Comparison of ENCODE assay signal across 1 cellular context in genomic region chr11:3554606-3555005, GRCh38.
TF ChIP-seq lines count a peak whose summit lies in the region.

No MANE protein-coding gene starts in this region.

TF ChIP-seq in GM12878, 131 proteins besides CTCF, POLR2A, EP300 and RAD21 (continued from another document):
- TF ChIP-seq PKNOX1 (IDR thresholded peaks at IDR 0.05) (peak; percentile 25; the same call in 1 of the 2 replicates), NBN (IDR thresholded peaks at IDR 0.05) (0 out of 2 replicates have a peak, but pooled peaks have one; percentile 27), RUNX3 (IDR thresholded peaks at IDR 0.05; ENCODE audit: low read length) (peak; percentile 62), IKZF1 (conservative IDR thresholded peaks at IDR 0.05) (peak; percentile 47; the same call in 1 of the 2 replicates), EGR1 (IDR thresholded peaks at IDR 0.05; ENCODE audit: borderline replicate concordance in 1 of 2, low read depth in 2 of 2, low read length in 2 of 2) (peak in 1 of 2 experiments; percentile 29; a peak in 1 of 3 replicates), GATAD2B (conservative IDR thresholded peaks at IDR 0.05; ENCODE audit: low read depth) (0 out of 2 replicates have a peak, but pooled peaks have one; percentile 36), RELB (IDR thresholded peaks at IDR 0.05; ENCODE audit: low read depth) (peak; percentile 64; the same call in 1 of the 2 replicates), ATF7 (IDR thresholded peaks at IDR 0.05; ENCODE audit: low read depth) (peak; percentile 52; the same call in 1 of the 2 replicates)
TF ChIP-seq in GM12878: peak in this region for 10; not testable (repeated sequence) for 121.
